In genomic region chr1:89176971-89177370, GRCh38 we compare ENCODE assay signal across 1 cellular context.
TF ChIP-seq lines count a peak whose summit lies in the region.

No MANE protein-coding gene starts in this region.

TF ChIP-seq in GM12878, 131 proteins besides CTCF, POLR2A, EP300 and RAD21:
- no peak for TF ChIP-seq GATAD2B (conservative IDR thresholded peaks at IDR 0.05; ENCODE audit: low read depth)
- no peak for TF ChIP-seq ESRRA (IDR thresholded peaks at IDR 0.05; ENCODE audit: low read length)
- TF ChIP-seq ZNF24 (IDR thresholded peaks at IDR 0.05): no peak
- TF ChIP-seq, protein P1, sequence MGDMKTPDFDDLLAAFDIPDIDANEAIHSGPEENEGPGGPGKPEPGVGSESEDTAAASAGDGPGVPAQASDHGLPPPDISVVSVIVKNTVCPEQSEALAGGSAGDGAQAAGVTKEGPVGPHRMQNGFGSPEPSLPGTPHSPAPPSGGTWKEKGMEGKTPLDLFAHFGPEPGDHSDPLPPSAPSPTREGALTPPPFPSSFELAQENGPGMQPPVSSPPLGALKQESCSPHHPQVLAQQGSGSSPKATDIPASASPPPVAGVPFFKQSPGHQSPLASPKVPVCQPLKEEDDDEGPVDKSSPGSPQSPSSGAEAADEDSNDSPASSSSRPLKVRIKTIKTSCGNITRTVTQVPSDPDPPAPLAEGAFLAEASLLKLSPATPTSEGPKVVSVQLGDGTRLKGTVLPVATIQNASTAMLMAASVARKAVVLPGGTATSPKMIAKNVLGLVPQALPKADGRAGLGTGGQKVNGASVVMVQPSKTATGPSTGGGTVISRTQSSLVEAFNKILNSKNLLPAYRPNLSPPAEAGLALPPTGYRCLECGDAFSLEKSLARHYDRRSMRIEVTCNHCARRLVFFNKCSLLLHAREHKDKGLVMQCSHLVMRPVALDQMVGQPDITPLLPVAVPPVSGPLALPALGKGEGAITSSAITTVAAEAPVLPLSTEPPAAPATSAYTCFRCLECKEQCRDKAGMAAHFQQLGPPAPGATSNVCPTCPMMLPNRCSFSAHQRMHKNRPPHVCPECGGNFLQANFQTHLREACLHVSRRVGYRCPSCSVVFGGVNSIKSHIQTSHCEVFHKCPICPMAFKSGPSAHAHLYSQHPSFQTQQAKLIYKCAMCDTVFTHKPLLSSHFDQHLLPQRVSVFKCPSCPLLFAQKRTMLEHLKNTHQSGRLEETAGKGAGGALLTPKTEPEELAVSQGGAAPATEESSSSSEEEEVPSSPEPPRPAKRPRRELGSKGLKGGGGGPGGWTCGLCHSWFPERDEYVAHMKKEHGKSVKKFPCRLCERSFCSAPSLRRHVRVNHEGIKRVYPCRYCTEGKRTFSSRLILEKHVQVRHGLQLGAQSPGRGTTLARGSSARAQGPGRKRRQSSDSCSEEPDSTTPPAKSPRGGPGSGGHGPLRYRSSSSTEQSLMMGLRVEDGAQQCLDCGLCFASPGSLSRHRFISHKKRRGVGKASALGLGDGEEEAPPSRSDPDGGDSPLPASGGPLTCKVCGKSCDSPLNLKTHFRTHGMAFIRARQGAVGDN (IDR thresholded peaks at IDR 0.05): no peak
- TF ChIP-seq SP1 (IDR thresholded peaks at IDR 0.05; ENCODE audit: low read depth, low read length): no peak
- no peak for TF ChIP-seq TAF1 (IDR thresholded peaks at IDR 0.05; ENCODE audit: borderline replicate concordance, low read depth, low read length)
- TF ChIP-seq IKZF2 (IDR thresholded peaks at IDR 0.05): no peak
- no peak for TF ChIP-seq NR2C1 (IDR thresholded peaks at IDR 0.05)
- TF ChIP-seq GABPA (IDR thresholded peaks at IDR 0.05; ENCODE audit: low read depth): no peak
